9 cellular contexts compared by ENCODE assay signal in genomic region chr3:131835906-131836305, GRCh38.
"Had no signal": no experiment of that assay in that cellular context is flagged by ENCODE, and none has a peak within 500 bp of the region (broad histone marks: within the 10 kb centered on the region; RNA-seq: fewer than 3 reads in every experiment).

No MANE protein-coding gene starts in this region.

- H3K9ac ChIP-seq: GM23248 had no signal

- H2AFZ ChIP-seq: GM23248, GM23338 had no signal

- DNase-seq: GM23248, GOT3, H7, H9, HCEC 1CT, HFFc6 had no signal

- H3K27ac ChIP-seq: GM23248 had no signal

- H3K4me3 ChIP-seq: GM23248, GM23338, HAP-1 had no signal

- H3K9me3 ChIP-seq: HAP-1 had no signal

- ATAC-seq: HCT116 had no signal

- H3K4me2 ChIP-seq: GM23338 had no signal

- H3K36me3 ChIP-seq: HAP-1 had no signal
